Comparison of ENCODE assay signal across 8 cellular contexts in genomic region chr21:17793675-17794123, GRCh38. TPM values are rescaled to one million over a fixed set of nuclear protein-coding genes. Genes with fewer than 3 reads are reported as not detected.
A peak's percentile ranks its signal among the peaks of the same experiment; 100 is the strongest.
DNase-seq lines count a peak whose midpoint lies in the region; ATAC-seq, FAIRE-seq and TF ChIP-seq lines count a peak whose summit lies in the region.

No MANE protein-coding gene starts in this region.

- H3K27ac ChIP-seq in KOPT-K1 (ENCODE audit: low read depth, low read length, poor library complexity, severe bottlenecking) (peak overlapping the region; percentile 71), skin epidermis (peak overlapping the region in 20 of 21 experiments; percentile 6 to 87 (median 71))

- H3K36me3 ChIP-seq in KOPT-K1 (ENCODE audit: insufficient read depth, low read length), result peaks cover 49% of the 10 kb centered on the region

- H3K9me3 ChIP-seq in KOPT-K1 (ENCODE audit: insufficient read depth, low read length, poor library complexity, severe bottlenecking), result no peaks in the 10 kb centered on the region

- peak overlapping the region in 5 of 7 experiments; percentile 3 to 21 (median 19) for H3K4me3 ChIP-seq in skin epidermis

- POLR2A ChIA-PET in GM10248 (lab: Yijun Ruan, JAX), result no interaction called here

- ATAC-seq in GM21447 (IDR thresholded peaks at IDR 0.05; ENCODE audit: unreplicated experiment) (peak; percentile 62), left colon (no peak)
- peak; percentile 58 for ATAC-seq in effector memory CD8-positive, alpha-beta T cell (replicated peaks)

- H3K9me3 Mint-ChIP-seq in effector memory CD8-positive, alpha-beta T cell, result no peaks in the 10 kb centered on the region

- CTCF ChIA-PET in GM10248 (lab: Yijun Ruan, JAX), result interaction anchor here (0.9 to 2.7 kb wide), 4 partner anchors 12 to 22 kb away, joined by 3 to 8 read pairs (median 4); no protein-coding TSS in a partner anchor

- intact Hi-C loops in left colon (cut with DNase I, micrococcal nuclease), result no loop called here

- DNase-seq in Daoy (ENCODE audit: low read depth) (peak; percentile 5), GM10248 (ENCODE audit: extremely low spot score) (no peak), left colon (no peak), HTR-8/SVneo (ENCODE audit: insufficient read length, low spot score) (no peak)
- DNase-seq in effector memory CD8-positive, alpha-beta T cell, result peak in 2 of 3 experiments; percentile 3 to 40

- peaks cover 36% of the 10 kb centered on the region for H3K36me3 Mint-ChIP-seq in effector memory CD8-positive, alpha-beta T cell (ENCODE audit: insufficient read depth)

- peak overlapping the region; percentile 73 to 93 for H3K27ac Mint-ChIP-seq in effector memory CD8-positive, alpha-beta T cell

- no peak for TF ChIP-seq CTCF in GM10248 (IDR thresholded peaks at IDR 0.05; ENCODE audit: control extremely low read depth, extremely low read depth, low read depth, missing control alignments)

- peak overlapping the region; percentile 71 to 81 for H3K4me3 Mint-ChIP-seq in effector memory CD8-positive, alpha-beta T cell

- H3K4me1 Mint-ChIP-seq in effector memory CD8-positive, alpha-beta T cell (ENCODE audit: low read depth in 2 of 2), result peaks cover 32 to 56% of the 10 kb centered on the region in 2 donors

- FAIRE-seq in HTR-8/SVneo (lab: Jason Lieb, UNC), result no peak

- no peaks in the 10 kb centered on the region for H3K27me3 Mint-ChIP-seq in effector memory CD8-positive, alpha-beta T cell

RNA-seq across cellular contexts. Expression of gene C21orf91, which starts 25.5 kb away (rescaled TPM):
- total RNA-seq in Daoy (2014; rRNA removed; shearing (Covaris generic)), result 3.9 and 4.8 TPM in 2 replicates
- total RNA-seq in left colon, result 1 to 10 TPM; 4.6 to 9.1 TPM

Comparison
In these comparisons a context has a peak if more than half of its experiments do, and no peak if none do; other contexts are left out.
1. DNase-seq: peak in Daoy (single experiment) and effector memory CD8-positive, alpha-beta T cell (2 of 3); none in GM10248 (single experiment), left colon (0 of 2) and HTR-8/SVneo (single experiment).